In genomic region chr3:30643763-30644462, GRCh38 we compare ENCODE assay signal across 8 cellular contexts. TPM values are rescaled to one million over a fixed set of nuclear protein-coding genes. Genes with fewer than 3 reads are reported as not detected.
DNase-seq lines count a peak whose midpoint lies in the region; ATAC-seq and TF ChIP-seq lines count a peak whose summit lies in the region.

No MANE protein-coding gene starts in this region.

- peaks cover 58% of the 10 kb centered on the region for H3K36me3 Mint-ChIP-seq in activated CD4-positive, alpha-beta memory T cell treated with anti-CD3 and anti-CD28 coated beads, Interleukin-2, amount 10 ng/mL, durations not matched to agents 7 days and 5 days (ENCODE audit: low read depth)

- DNase-seq in activated CD4-positive, alpha-beta memory T cell treated with anti-CD3 and anti-CD28 coated beads, Interleukin-2, amount 10 ng/mL, durations not matched to agents 7 days and 5 days = peak; percentile 81
- DNase-seq in left ventricle myocardium inferior (no peak), cerebellar cortex (ENCODE audit: low spot score) (no peak), NCI-H748 (lab: John Stamatoyannopoulos, UW; ENCODE audit: unreplicated experiment) (no peak), GDM1 (lab: John Stamatoyannopoulos, UW) (no peak)
- DNase-seq in stimulated activated CD8-positive, alpha-beta memory T cell treated with anti-CD3 and anti-CD28 coated beads, Interleukin-4, amount 100 ng/mL, for 24 hours (ENCODE audit: low read depth) = peak; percentile 36

- no peak for TF ChIP-seq CTCF in left ventricle myocardium inferior (IDR thresholded peaks at IDR 0.05; ENCODE audit: borderline replicate concordance)

- peaks cover 98% of the 10 kb centered on the region for H3K4me1 ChIP-seq in left ventricle myocardium inferior

- no peak overlapping the region for H3K4me3 ChIP-seq in left ventricle myocardium inferior

- H3K9me3 Mint-ChIP-seq in activated CD4-positive, alpha-beta memory T cell treated with anti-CD3 and anti-CD28 coated beads, Interleukin-2, amount 10 ng/mL, durations not matched to agents 7 days and 5 days = no peaks in the 10 kb centered on the region

- CTCF ChIA-PET in activated CD4-positive, alpha-beta memory T cell treated with anti-CD3 and anti-CD28 coated beads, Interleukin-2, amount 10 ng/mL, durations not matched to agents 7 days and 5 days (lab: Charles Lee) = interaction anchor here (1.1 to 2.7 kb wide), 8 partner anchors 12 to 39 kb away, joined by 3 to 11 read pairs (median 6); no protein-coding TSS in a partner anchor

- ATAC-seq in HG03354 (IDR thresholded peaks at IDR 0.05; ENCODE audit: poor library complexity, severe bottlenecking, unreplicated experiment) = peak; percentile 21
- ATAC-seq in GM19351 (IDR thresholded peaks at IDR 0.05; ENCODE audit: unreplicated experiment) = no peak

- no peaks in the 10 kb centered on the region for H3K9me3 ChIP-seq in left ventricle myocardium inferior (replicated peaks)

- no peaks in the 10 kb centered on the region for H3K27me3 ChIP-seq in left ventricle myocardium inferior (ENCODE audit: low read depth)

- no peaks in the 10 kb centered on the region for H3K27me3 Mint-ChIP-seq in activated CD4-positive, alpha-beta memory T cell treated with anti-CD3 and anti-CD28 coated beads, Interleukin-2, amount 10 ng/mL, durations not matched to agents 7 days and 5 days

- peak overlapping the region; percentile 57 for H3K4me3 Mint-ChIP-seq in activated CD4-positive, alpha-beta memory T cell treated with anti-CD3 and anti-CD28 coated beads, Interleukin-2, amount 10 ng/mL, durations not matched to agents 7 days and 5 days

- intact Hi-C loops in left ventricle myocardium inferior (cut with micrococcal nuclease) = no loop called here

- POLR2A ChIA-PET in activated CD4-positive, alpha-beta memory T cell treated with anti-CD3 and anti-CD28 coated beads, Interleukin-2, amount 10 ng/mL, durations not matched to agents 7 days and 5 days (lab: Charles Lee) = interaction anchor here (0.6 to 20.8 kb wide), 10 partner anchors 10 to 889 kb away, joined by 3 to 671 read pairs (median 8); partner anchors contain the start of genes STT3B and TGFBR2

- H3K27ac Mint-ChIP-seq in activated CD4-positive, alpha-beta memory T cell treated with anti-CD3 and anti-CD28 coated beads, Interleukin-2, amount 10 ng/mL, durations not matched to agents 7 days and 5 days = peak overlapping the region; percentile 99

- H3K4me1 Mint-ChIP-seq in activated CD4-positive, alpha-beta memory T cell treated with anti-CD3 and anti-CD28 coated beads, Interleukin-2, amount 10 ng/mL, durations not matched to agents 7 days and 5 days = peaks cover 96% of the 10 kb centered on the region

- peak overlapping the region; percentile 85 for H3K27ac ChIP-seq in left ventricle myocardium inferior (replicated peaks)

- peaks cover 43% of the 10 kb centered on the region for H3K36me3 ChIP-seq in left ventricle myocardium inferior

RNA-seq across cellular contexts. Expression of gene TGFBR2, which starts 37.5 kb away (rescaled TPM):
- 10 to 100 TPM; 60.1 to 60.8 TPM for total RNA-seq in activated CD4-positive, alpha-beta memory T cell treated with anti-CD3 and anti-CD28 coated beads, Interleukin-2, amount 10 ng/mL, durations not matched to agents 7 days and 5 days
- total RNA-seq in left ventricle myocardium inferior = 144 TPM

Comparison
In these comparisons a context has a peak if more than half of its experiments do, and no peak if none do; other contexts are left out.
1. DNase-seq: peak in activated CD4-positive, alpha-beta memory T cell treated with anti-CD3 and anti-CD28 coated beads, Interleukin-2, amount 10 ng/mL, durations not matched to agents 7 days and 5 days (single experiment) and stimulated activated CD8-positive, alpha-beta memory T cell treated with anti-CD3 and anti-CD28 coated beads, Interleukin-4, amount 100 ng/mL, for 24 hours (single experiment); none in left ventricle myocardium inferior (single experiment), cerebellar cortex (single experiment), NCI-H748 (single experiment) and GDM1 (single experiment).